In the genomic region with DNA sequence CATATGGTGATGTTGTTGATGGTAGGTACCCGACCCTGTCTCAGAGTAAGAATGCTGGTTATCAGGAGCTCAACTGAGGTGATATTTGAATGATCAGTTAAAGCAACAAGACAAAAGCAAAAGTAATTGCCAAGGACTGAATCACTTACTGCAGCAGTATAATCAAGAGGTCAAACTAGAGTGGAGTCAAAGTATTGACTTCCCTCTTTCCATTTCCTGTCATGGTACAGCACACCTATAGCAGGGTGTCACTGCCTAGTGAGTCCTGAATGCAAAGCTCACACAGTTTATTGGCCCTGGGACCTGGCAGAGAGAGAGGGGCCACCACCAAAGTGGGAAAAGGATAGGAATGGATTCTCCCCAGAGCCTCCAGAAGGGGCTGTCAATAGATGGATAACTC, we compare ENCODE assay signal across 10 cellular contexts.
"Had no signal": no experiment of that assay in that cellular context is flagged by ENCODE, and none has a peak within 500 bp of the region (broad histone marks: within the 10 kb centered on the region; RNA-seq: fewer than 3 reads in every experiment).

No MANE protein-coding gene starts in this region.

- H3K9ac ChIP-seq: KMS-11 had no signal

- ATAC-seq: HCT116, HepG2 had no signal

- DNase-seq: GOT3, H7, HFFc6, KBM-7 had no signal

- H3K36me3 ChIP-seq: HAP-1 had no signal

- H3K27ac Mint-ChIP-seq: HFFc6 had no signal

- H3K4me3 ChIP-seq: HAP-1 had no signal

- H3K27ac ChIP-seq: HL-60, KMS-11 had no signal

- H3K27me3 Mint-ChIP-seq: IgD-negative memory B cell had no signal

- H3K9me3 ChIP-seq: HAP-1 had no signal

- H3K4me2 ChIP-seq: KMS-11 had no signal

- H3K4me3 Mint-ChIP-seq: HFFc6, IgD-negative memory B cell had no signal

- FAIRE-seq: HepG2 had no signal
